Comparison of ENCODE assay signal across 9 cellular contexts in the genomic region with DNA sequence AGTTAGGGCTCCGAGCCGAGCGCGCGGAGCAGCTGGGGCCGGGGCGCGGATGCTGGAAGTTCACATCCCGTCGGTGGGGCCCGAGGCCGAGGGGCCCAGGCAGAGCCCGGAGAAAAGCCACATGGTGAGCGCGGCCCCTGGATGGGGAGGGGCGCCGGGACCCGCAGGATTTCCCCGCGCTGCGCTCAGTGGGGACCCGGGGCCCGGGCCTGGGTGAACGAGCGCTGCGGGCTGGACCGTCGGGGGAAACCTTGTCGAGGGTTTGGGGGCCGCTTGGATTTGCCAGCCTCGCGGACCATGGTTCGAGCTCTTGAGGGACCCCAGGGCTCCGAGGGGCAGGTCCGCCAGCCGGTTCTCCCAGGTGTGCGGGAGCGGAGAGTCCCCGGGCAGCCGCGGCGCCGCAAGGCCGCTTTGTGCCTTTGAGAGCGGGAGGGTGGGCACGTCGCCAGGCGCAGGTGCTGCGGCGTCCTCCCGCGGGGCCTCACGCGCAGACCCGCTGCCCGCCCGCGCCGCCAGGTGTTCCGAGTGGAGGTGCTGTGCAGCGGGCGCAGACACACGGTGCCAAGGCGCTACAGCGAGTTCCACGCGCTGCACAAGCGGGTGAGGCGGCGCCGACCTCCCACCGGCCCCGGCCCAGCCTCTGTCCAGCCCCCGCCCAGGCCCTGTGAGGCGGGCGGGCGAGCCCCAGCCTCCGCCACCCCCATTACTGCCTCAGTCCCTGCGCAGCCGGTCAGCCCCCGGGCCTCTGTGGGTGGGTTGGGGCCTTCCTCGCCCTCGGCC. TPM values are rescaled to one million over a fixed set of nuclear protein-coding genes. Genes with fewer than 3 reads are reported as not detected.
DNase-seq lines count a peak whose midpoint lies in the region; ATAC-seq, FAIRE-seq and TF ChIP-seq lines count a peak whose summit lies in the region.
"Had no signal": no experiment of that assay in that cellular context is flagged by ENCODE, and none has a peak within 500 bp of the region (broad histone marks: within the 10 kb centered on the region; RNA-seq: fewer than 3 reads in every experiment).

A gene (plus strand): TSS at position 5 of the 780 bp plus-strand sequence. CDS start 45 bp downstream, at position 50.

- H3K9me3 ChIP-seq in endothelial cell of umbilical vein (replicated peaks; ENCODE audit: control insufficient read depth, insufficient read depth, low read length), result no peaks in the 10 kb centered on the region
- H3K9me3 ChIP-seq in neural progenitor cell (ENCODE audit: low read depth), result no peaks in the 10 kb centered on the region

- peak within 1 kb of the TSS; percentile 80 for H3K4me3 Mint-ChIP-seq in T-helper 1 cell treated with Interleukin-12 subunit alpha and Interleukin-12 subunit beta and Interleukin-4 antibody, amounts not matched to agents 30 μg/mL and 1 μg/mL, for 36 hours
- H3K4me3 Mint-ChIP-seq in neural progenitor cell, result peak within 1 kb of the TSS; percentile 84

- H3K79me2 ChIP-seq in endothelial cell of umbilical vein (ENCODE audit: control insufficient read depth, insufficient read depth, low read length), result no peaks in the 10 kb centered on the region
- H3K79me2 ChIP-seq in neural progenitor cell (ENCODE audit: low read depth), result no peaks in the 10 kb centered on the region

- CTCF ChIA-PET in endothelial cell of umbilical vein (lab: Charles Lee), result interaction anchor here (2.4 to 4.0 kb wide), 2 partner anchors 11 to 41 kb away, joined by 8 to 33 read pairs; a partner anchor contains a TSS

- H3K4me1 Mint-ChIP-seq in T-helper 1 cell treated with Interleukin-12 subunit alpha and Interleukin-12 subunit beta and Interleukin-4 antibody, amounts not matched to agents 30 μg/mL and 1 μg/mL, for 36 hours (ENCODE audit: low read depth), result peaks cover 24% of the 10 kb centered on the region
- peaks cover 7% of the 10 kb centered on the region for H3K4me1 Mint-ChIP-seq in neural progenitor cell

- intact Hi-C loops in endothelial cell of umbilical vein (cut with micrococcal nuclease), result loop anchor here (5.0 kb wide), 1 partner anchor 400 kb away; no protein-coding TSS in a partner anchor

- H3F3A ChIP-seq in neural progenitor cell (ENCODE audit: low read depth), result peaks cover 18% of the 10 kb centered on the region

- H3K36me3 ChIP-seq in endothelial cell of umbilical vein (ENCODE audit: control insufficient read depth in 2 of 2, extremely low read depth in 1 of 2, insufficient read depth in 2 of 2, low read length in 2 of 2), result peaks cover 11 to 16% of the 10 kb centered on the region in 2 experiments
- no peaks in the 10 kb centered on the region for H3K36me3 ChIP-seq in neural progenitor cell

- TF ChIP-seq CTCF in endothelial cell of umbilical vein (IDR thresholded peaks at IDR 0.05; ENCODE audit: extremely low read depth in 1 of 2, insufficient read depth in 1 of 2, low read depth in 1 of 2, low read length in 2 of 2) (no peak), neural progenitor cell (IDR thresholded peaks at IDR 0.05) (no peak)

- TF ChIP-seq POLR2A in endothelial cell of umbilical vein (IDR thresholded peaks at IDR 0.05; ENCODE audit: low read depth, low read length), result no peak

- H3K9ac ChIP-seq in endothelial cell of umbilical vein (replicated peaks; ENCODE audit: extremely low read depth, insufficient read depth, low read length), result peak within 1 kb of the TSS; percentile 8
- no peak within 1 kb of the TSS for H3K9ac ChIP-seq in neural progenitor cell

- POLR2A ChIA-PET in endothelial cell of umbilical vein (lab: Charles Lee), result interaction anchor here (1.2 kb wide), 1 partner anchor 58 kb away, joined by 3 read pairs; a partner anchor contains a TSS

- no peak within 1 kb of the TSS for H3K27ac Mint-ChIP-seq in T-helper 1 cell treated with Interleukin-12 subunit alpha and Interleukin-12 subunit beta and Interleukin-4 antibody, amounts not matched to agents 30 μg/mL and 1 μg/mL, for 36 hours
- no peak within 1 kb of the TSS for H3K27ac Mint-ChIP-seq in neural progenitor cell

- BruUV-seq in endothelial cell of umbilical vein (replicated peaks; lab: Mats Ljungman, UMichigan), result no TSS peak

- no peaks in the 10 kb centered on the region for H3K9me3 Mint-ChIP-seq in T-helper 1 cell treated with Interleukin-12 subunit alpha and Interleukin-12 subunit beta and Interleukin-4 antibody, amounts not matched to agents 30 μg/mL and 1 μg/mL, for 36 hours
- H3K9me3 Mint-ChIP-seq in neural progenitor cell, result no peaks in the 10 kb centered on the region

- H3K27me3 Mint-ChIP-seq in T-helper 1 cell treated with Interleukin-12 subunit alpha and Interleukin-12 subunit beta and Interleukin-4 antibody, amounts not matched to agents 30 μg/mL and 1 μg/mL, for 36 hours (ENCODE audit: low read depth), result peaks cover 12% of the 10 kb centered on the region
- peaks cover 15% of the 10 kb centered on the region for H3K27me3 Mint-ChIP-seq in neural progenitor cell (ENCODE audit: insufficient read depth, low read depth)

- dilution Hi-C loops in endothelial cell of umbilical vein (cut with MboI; ENCODE audit: extremely low pct_ligation_motif_present, low sequenced_read_pairs), result no loop called here

- H3K27me3 ChIP-seq in endothelial cell of umbilical vein (ENCODE audit: control insufficient read depth in 2 of 2, insufficient read depth in 2 of 2, low read length in 2 of 2) (peaks cover 5 to 12% of the 10 kb centered on the region in 2 experiments), neural progenitor cell (peaks cover 32% of the 10 kb centered on the region)

- DNase-seq in NCI-H2081 (lab: John Stamatoyannopoulos, UW), result peak; percentile 42 to 48
- no peak for DNase-seq in NCI-H2081 treated with DMSO at 0.1 percent for 48 hours (lab: John Stamatoyannopoulos, UW)
- DNase-seq in endothelial cell of umbilical vein (ENCODE audit: low read depth, low spot score), result peak; percentile 6
- peak; percentile 56 for DNase-seq in neural progenitor cell (ENCODE audit: low spot score)
- DNase-seq in inferior parietal cortex (ENCODE audit: extremely low spot score), result no peak
- DNase-seq in SKM-1 (lab: John Stamatoyannopoulos, UW; ENCODE audit: unreplicated experiment), result no peak

- FAIRE-seq in endothelial cell of umbilical vein (lab: Jason Lieb, UNC), result no peak
- FAIRE-seq: endometrium had no signal

- H3K27ac ChIP-seq in endothelial cell of umbilical vein (ENCODE audit: insufficient read depth, low read depth, low read length) (no peak within 1 kb of the TSS), neural progenitor cell (no peak within 1 kb of the TSS)

- H3K4me1 ChIP-seq in endothelial cell of umbilical vein (ENCODE audit: control insufficient read depth, extremely low read depth, insufficient read depth, low read length) (peaks cover 5% of the 10 kb centered on the region), neural progenitor cell (peaks cover 14% of the 10 kb centered on the region)

- H4K20me1 ChIP-seq in endothelial cell of umbilical vein (replicated peaks; ENCODE audit: control insufficient read depth, extremely low read depth, insufficient read depth, low read length) (no peaks in the 10 kb centered on the region), neural progenitor cell (ENCODE audit: low read depth) (peaks cover 9% of the 10 kb centered on the region)

- peaks cover 16% of the 10 kb centered on the region for H3K36me3 Mint-ChIP-seq in T-helper 1 cell treated with Interleukin-12 subunit alpha and Interleukin-12 subunit beta and Interleukin-4 antibody, amounts not matched to agents 30 μg/mL and 1 μg/mL, for 36 hours (ENCODE audit: low read depth)
- H3K36me3 Mint-ChIP-seq in neural progenitor cell, result peaks cover 9% of the 10 kb centered on the region

- no peaks in the 10 kb centered on the region for H3K9me1 ChIP-seq in endothelial cell of umbilical vein (replicated peaks; ENCODE audit: control insufficient read depth, extremely low read depth, insufficient read depth, low read length)

- peak; percentile 9 for ATAC-seq in HG02678 (IDR thresholded peaks at IDR 0.05; ENCODE audit: unreplicated experiment)

- peak within 1 kb of the TSS; percentile 59 for H3K4me2 ChIP-seq in endothelial cell of umbilical vein (ENCODE audit: insufficient read depth, low read length)
- H3K4me2 ChIP-seq in neural progenitor cell, result peak within 1 kb of the TSS; percentile 86

- H2AFZ ChIP-seq in endothelial cell of umbilical vein (ENCODE audit: low read depth, low read length) (peak within 1 kb of the TSS; percentile 83), neural progenitor cell (replicated peaks) (peak within 1 kb of the TSS; percentile 92)

- H3K4me3 ChIP-seq in endothelial cell of umbilical vein (replicated peaks in 1 of 3; ENCODE audit: insufficient read depth in 1 of 3, low read depth in 1 of 3, low read length in 3 of 3) (peak within 1 kb of the TSS; percentile 11 to 50 (median 32)), neural progenitor cell (peak within 1 kb of the TSS; percentile 58)

TF ChIP-seq in endothelial cell of umbilical vein, 7 proteins besides CTCF, POLR2A, EP300 and RAD21:
- TF ChIP-seq EZH2 (IDR thresholded peaks at IDR 0.05; ENCODE audit: borderline replicate concordance, low read depth, low read length, severe bottlenecking) (no peak), MYC (IDR thresholded peaks at IDR 0.05; ENCODE audit: low read depth, low read length) (no peak), GATA2 (IDR thresholded peaks at IDR 0.05; ENCODE audit: insufficient read depth, insufficient read length, low read depth, low read length) (no peak), FOS (IDR thresholded peaks at IDR 0.05; ENCODE audit: borderline replicate concordance, insufficient read depth, low read length) (no peak), POLR2AphosphoS5 (IDR thresholded peaks at IDR 0.05; ENCODE audit: insufficient read depth, low read depth, low read length) (no peak), JUN (IDR thresholded peaks at IDR 0.05; ENCODE audit: borderline replicate concordance, insufficient read depth, insufficient read length, low read depth) (no peak)
- TF ChIP-seq, protein P1, sequence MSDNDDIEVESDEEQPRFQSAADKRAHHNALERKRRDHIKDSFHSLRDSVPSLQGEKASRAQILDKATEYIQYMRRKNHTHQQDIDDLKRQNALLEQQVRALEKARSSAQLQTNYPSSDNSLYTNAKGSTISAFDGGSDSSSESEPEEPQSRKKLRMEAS (IDR thresholded peaks at IDR 0.05; ENCODE audit: insufficient read depth, insufficient read length), result no peak

RNA-seq across cellular contexts. Expression of the gene that starts here (rescaled TPM):
- total RNA-seq in endothelial cell of umbilical vein (0.14 and 0.73 TPM in 2 replicates), neural progenitor cell (ENCODE audit: low replicate concordance) (4.0 and 6.4 TPM in 2 replicates)
- 0.14 and 0.18 TPM in 2 replicates for polyA plus RNA-seq in endothelial cell of umbilical vein
- 0.10 and 0.13 TPM in 2 replicates for polyA plus RNA-seq in endothelial cell of umbilical vein (2011; cell fraction: cytosol; rRNA removed)
- polyA plus RNA-seq in endothelial cell of umbilical vein (2011; cell fraction: nucleus; rRNA removed), result 0.38 and 0.40 TPM in 2 replicates
- 1.2 and 1.5 TPM in 2 replicates for polyA plus RNA-seq in endothelial cell of umbilical vein (2012)
- 0.19 and 0.34 TPM in 2 replicates for polyA minus RNA-seq in endothelial cell of umbilical vein
- polyA minus RNA-seq in endothelial cell of umbilical vein (2011; cell fraction: cytosol; rRNA and poly(A)+ RNA removed), result not detected
- 0.19 and 0.67 TPM in 2 replicates for polyA minus RNA-seq in endothelial cell of umbilical vein (2011; cell fraction: nucleus; rRNA and poly(A)+ RNA removed)

Comparison
In these comparisons a context has a peak if more than half of its experiments do, and no peak if none do; other contexts are left out.
1. DNase-seq: peak in NCI-H2081 (2 of 2), endothelial cell of umbilical vein (single experiment) and neural progenitor cell (single experiment); none in NCI-H2081 treated with DMSO at 0.1 percent for 48 hours (single experiment), inferior parietal cortex (single experiment) and SKM-1 (single experiment).